ENCODE assay signal across 8 cellular contexts in the genomic region with DNA sequence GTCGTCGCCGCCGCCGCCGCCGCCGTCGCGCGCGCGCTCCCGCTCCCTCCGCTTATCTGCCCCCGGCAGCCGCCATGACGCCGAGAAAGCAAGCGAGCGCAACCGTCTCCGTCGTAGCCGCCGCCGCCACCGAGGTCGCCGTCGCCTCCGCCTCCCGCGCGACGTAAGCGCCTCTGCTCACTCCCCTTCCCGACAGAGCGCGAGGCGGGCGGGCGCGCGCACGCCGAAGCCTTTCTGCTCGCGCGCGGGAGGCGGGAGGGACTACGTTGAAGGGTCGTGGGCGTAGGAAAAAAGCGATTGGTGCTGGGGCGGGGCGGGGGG. TPM values are rescaled to one million over a fixed set of nuclear protein-coding genes. Genes with fewer than 3 reads are reported as not detected.
DNase-seq lines count a peak whose midpoint lies in the region; ATAC-seq and TF ChIP-seq lines count a peak whose summit lies in the region.

TSS of gene CHD1 (minus strand) at position 206 of the 321 bp plus-strand sequence. CDS start 2,621 bp downstream, outside the sequence.

- TF ChIP-seq POLR2A in gastroesophageal sphincter (IDR thresholded peaks at IDR 0.05): no peak

- H3K4me3 ChIP-seq in SJSA1 (peak within 1 kb of the TSS; percentile 78), gastroesophageal sphincter (peak within 1 kb of the TSS; percentile 75 to 86)

- H3K27me3 Mint-ChIP-seq in activated naive CD4-positive, alpha-beta T cell treated with anti-CD3 and anti-CD28 coated beads for 36 hours (ENCODE audit: low read depth): no peaks in the 10 kb centered on the region

- H3K4me3 Mint-ChIP-seq in activated naive CD4-positive, alpha-beta T cell treated with anti-CD3 and anti-CD28 coated beads for 36 hours: peak within 1 kb of the TSS; percentile 93

- POLR2A ChIA-PET in HEK293T (lab: Yijun Ruan, JAX): interaction anchor here (1.0 to 2.4 kb wide), 10 partner anchors 11 to 117 kb away, joined by 3 to 23 read pairs (median 8); no protein-coding TSS in a partner anchor

- CTCF ChIA-PET in HEK293T (lab: Yijun Ruan, JAX): no interaction called here
- CTCF ChIA-PET in activated naive CD4-positive, alpha-beta T cell treated with anti-CD3 and anti-CD28 coated beads for 36 hours (lab: Charles Lee): interaction anchor here (0.7 to 1.0 kb wide), 2 partner anchors 9 to 21 kb away, joined by 3 read pairs; no protein-coding TSS in a partner anchor

- no peaks in the 10 kb centered on the region for H3K27me3 ChIP-seq in SJSA1 (replicated peaks)
- H3K27me3 ChIP-seq in gastroesophageal sphincter: no peaks in the 10 kb centered on the region

- ATAC-seq in gastroesophageal sphincter: peak; percentile 89

- no CpG with 5 or more reads among the region's 58 CpGs for WGBS in gastroesophageal sphincter (ENCODE audit: low coverage in 1 of 2), 2 donors

- DNase-seq in GM04504 (ENCODE audit: low read depth) (peak; percentile 93), HEK293T (ENCODE audit: extremely low spot score) (peak; percentile 86), NAMALWA (ENCODE audit: low spot score) (peak; percentile 97), SJSA1 (ENCODE audit: low read depth in 1 of 2, low spot score in 2 of 2) (peak; percentile 98 to 100), nucleus accumbens (lab: John Stamatoyannopoulos, UW) (peak in 51 of 56 donors; percentile 41 to 97 (median 93)), superior temporal gyrus (ENCODE audit: extremely low spot score) (peak; percentile 96)
- peak; percentile 95 for DNase-seq in activated naive CD4-positive, alpha-beta T cell treated with anti-CD3 and anti-CD28 coated beads for 36 hours

- peaks cover 50% of the 10 kb centered on the region for H3K36me3 ChIP-seq in SJSA1
- peaks cover 0 to 20% of the 10 kb centered on the region in 2 donors for H3K36me3 ChIP-seq in gastroesophageal sphincter

- H3K9me3 Mint-ChIP-seq in activated naive CD4-positive, alpha-beta T cell treated with anti-CD3 and anti-CD28 coated beads for 36 hours: no peaks in the 10 kb centered on the region

- H3K36me3 Mint-ChIP-seq in activated naive CD4-positive, alpha-beta T cell treated with anti-CD3 and anti-CD28 coated beads for 36 hours (ENCODE audit: low read depth): peaks cover 26% of the 10 kb centered on the region

- H3K4me1 ChIP-seq in SJSA1 (replicated peaks) (peaks cover 4% of the 10 kb centered on the region; the same call in 1 of the 2 replicates), gastroesophageal sphincter (peaks cover 2 to 77% (median 5%) of the 10 kb centered on the region in 3 donors)

- intact Hi-C loops in activated naive CD4-positive, alpha-beta T cell treated with anti-CD3 and anti-CD28 coated beads for 36 hours (cut with micrococcal nuclease): loop anchor here (1.0 to 2.0 kb wide), 8 partner anchors 77 to 1993 kb away; partner anchors contain the start of genes RGMB and RIOK2

- no peaks in the 10 kb centered on the region for H3K9me3 ChIP-seq in SJSA1 (replicated peaks)
- no peaks in the 10 kb centered on the region for H3K9me3 ChIP-seq in gastroesophageal sphincter

- TF ChIP-seq EP300 in gastroesophageal sphincter (IDR thresholded peaks at IDR 0.05): no peak

- H3K27ac ChIP-seq in SJSA1 (peak within 1 kb of the TSS; percentile 99), gastroesophageal sphincter (peak within 1 kb of the TSS; percentile 98 to 100 (median 99))

- peaks cover 57% of the 10 kb centered on the region for H3K4me1 Mint-ChIP-seq in activated naive CD4-positive, alpha-beta T cell treated with anti-CD3 and anti-CD28 coated beads for 36 hours (ENCODE audit: low read depth)

- no peak for TF ChIP-seq CTCF in gastroesophageal sphincter (IDR thresholded peaks at IDR 0.05)

- H3K27ac Mint-ChIP-seq in activated naive CD4-positive, alpha-beta T cell treated with anti-CD3 and anti-CD28 coated beads for 36 hours: peak within 1 kb of the TSS; percentile 100

TF ChIP-seq in HEK293T, 16 proteins besides CTCF, POLR2A, EP300 and RAD21:
- TF ChIP-seq CTBP1 (IDR thresholded peaks at IDR 0.05; ENCODE audit: borderline replicate concordance) (no peak), L3MBTL2 (conservative IDR thresholded peaks at IDR 0.05) (no peak), TARDBP (IDR thresholded peaks at IDR 0.05) (no peak), FOXA1 (IDR thresholded peaks at IDR 0.05) (no peak), SUZ12 (IDR thresholded peaks at IDR 0.05) (no peak)

RNA-seq across cellular contexts. Expression of gene CHD1, which starts in this region (rescaled TPM):
- total RNA-seq in SJSA1 (2014; rRNA removed; shearing (Covaris generic)): 27.3 and 61.0 TPM in 2 replicates
- 10 to 100 TPM; 50.5 to 52.1 TPM for total RNA-seq in activated naive CD4-positive, alpha-beta T cell treated with anti-CD3 and anti-CD28 coated beads for 36 hours
- 10 to 100 TPM; 22.7 to 58.1 (median 48.2) TPM for total RNA-seq in gastroesophageal sphincter

Comparison
In these comparisons a context has a peak if more than half of its experiments do, and no peak if none do; other contexts are left out.
1. Peak in every context shown above with its lines: DNase-seq, ATAC-seq, H3K4me3 ChIP-seq and H3K27ac ChIP-seq.